ENCODE assay signal across 1 cellular context in the genomic region with DNA sequence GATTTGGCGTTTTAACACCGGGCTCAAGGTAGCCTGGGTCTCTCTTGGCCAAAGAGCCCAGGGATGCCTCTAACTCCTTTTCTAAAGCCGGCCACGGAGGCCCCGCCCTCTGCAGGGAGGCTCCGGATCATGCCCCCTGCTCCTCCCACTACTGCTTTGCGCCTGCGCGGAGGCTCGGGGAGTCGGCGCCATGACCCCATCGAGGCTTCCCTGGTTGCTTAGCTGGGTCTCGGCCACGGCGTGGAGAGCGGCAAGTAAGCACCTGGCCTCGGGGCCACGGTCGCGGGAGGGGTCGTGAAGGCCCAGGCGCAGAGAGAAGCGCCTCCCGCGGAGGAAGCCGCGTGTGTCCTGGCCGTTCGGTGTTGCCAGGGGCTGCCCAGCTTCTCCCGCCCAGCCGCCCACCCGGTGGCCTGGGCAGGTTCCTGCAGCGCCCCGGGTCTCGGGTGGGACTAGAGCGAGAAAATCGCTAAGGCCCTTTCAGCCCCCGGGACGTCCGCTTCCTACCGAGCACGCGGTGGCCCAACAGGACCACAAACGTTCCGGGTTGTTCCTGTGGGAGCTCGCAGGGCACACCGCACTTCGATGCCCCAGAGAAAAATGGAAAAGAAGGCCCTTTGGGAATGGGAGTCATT.
TF ChIP-seq lines count a peak whose summit lies in the region.

A gene (plus strand): TSS at position 180 of the 632 bp plus-strand sequence. CDS start 11 bp downstream, at position 191.

TF ChIP-seq in K562, 482 proteins besides CTCF, POLR2A, EP300 and RAD21 (continued from another document and continues in another):
- TF ChIP-seq, protein P1, sequence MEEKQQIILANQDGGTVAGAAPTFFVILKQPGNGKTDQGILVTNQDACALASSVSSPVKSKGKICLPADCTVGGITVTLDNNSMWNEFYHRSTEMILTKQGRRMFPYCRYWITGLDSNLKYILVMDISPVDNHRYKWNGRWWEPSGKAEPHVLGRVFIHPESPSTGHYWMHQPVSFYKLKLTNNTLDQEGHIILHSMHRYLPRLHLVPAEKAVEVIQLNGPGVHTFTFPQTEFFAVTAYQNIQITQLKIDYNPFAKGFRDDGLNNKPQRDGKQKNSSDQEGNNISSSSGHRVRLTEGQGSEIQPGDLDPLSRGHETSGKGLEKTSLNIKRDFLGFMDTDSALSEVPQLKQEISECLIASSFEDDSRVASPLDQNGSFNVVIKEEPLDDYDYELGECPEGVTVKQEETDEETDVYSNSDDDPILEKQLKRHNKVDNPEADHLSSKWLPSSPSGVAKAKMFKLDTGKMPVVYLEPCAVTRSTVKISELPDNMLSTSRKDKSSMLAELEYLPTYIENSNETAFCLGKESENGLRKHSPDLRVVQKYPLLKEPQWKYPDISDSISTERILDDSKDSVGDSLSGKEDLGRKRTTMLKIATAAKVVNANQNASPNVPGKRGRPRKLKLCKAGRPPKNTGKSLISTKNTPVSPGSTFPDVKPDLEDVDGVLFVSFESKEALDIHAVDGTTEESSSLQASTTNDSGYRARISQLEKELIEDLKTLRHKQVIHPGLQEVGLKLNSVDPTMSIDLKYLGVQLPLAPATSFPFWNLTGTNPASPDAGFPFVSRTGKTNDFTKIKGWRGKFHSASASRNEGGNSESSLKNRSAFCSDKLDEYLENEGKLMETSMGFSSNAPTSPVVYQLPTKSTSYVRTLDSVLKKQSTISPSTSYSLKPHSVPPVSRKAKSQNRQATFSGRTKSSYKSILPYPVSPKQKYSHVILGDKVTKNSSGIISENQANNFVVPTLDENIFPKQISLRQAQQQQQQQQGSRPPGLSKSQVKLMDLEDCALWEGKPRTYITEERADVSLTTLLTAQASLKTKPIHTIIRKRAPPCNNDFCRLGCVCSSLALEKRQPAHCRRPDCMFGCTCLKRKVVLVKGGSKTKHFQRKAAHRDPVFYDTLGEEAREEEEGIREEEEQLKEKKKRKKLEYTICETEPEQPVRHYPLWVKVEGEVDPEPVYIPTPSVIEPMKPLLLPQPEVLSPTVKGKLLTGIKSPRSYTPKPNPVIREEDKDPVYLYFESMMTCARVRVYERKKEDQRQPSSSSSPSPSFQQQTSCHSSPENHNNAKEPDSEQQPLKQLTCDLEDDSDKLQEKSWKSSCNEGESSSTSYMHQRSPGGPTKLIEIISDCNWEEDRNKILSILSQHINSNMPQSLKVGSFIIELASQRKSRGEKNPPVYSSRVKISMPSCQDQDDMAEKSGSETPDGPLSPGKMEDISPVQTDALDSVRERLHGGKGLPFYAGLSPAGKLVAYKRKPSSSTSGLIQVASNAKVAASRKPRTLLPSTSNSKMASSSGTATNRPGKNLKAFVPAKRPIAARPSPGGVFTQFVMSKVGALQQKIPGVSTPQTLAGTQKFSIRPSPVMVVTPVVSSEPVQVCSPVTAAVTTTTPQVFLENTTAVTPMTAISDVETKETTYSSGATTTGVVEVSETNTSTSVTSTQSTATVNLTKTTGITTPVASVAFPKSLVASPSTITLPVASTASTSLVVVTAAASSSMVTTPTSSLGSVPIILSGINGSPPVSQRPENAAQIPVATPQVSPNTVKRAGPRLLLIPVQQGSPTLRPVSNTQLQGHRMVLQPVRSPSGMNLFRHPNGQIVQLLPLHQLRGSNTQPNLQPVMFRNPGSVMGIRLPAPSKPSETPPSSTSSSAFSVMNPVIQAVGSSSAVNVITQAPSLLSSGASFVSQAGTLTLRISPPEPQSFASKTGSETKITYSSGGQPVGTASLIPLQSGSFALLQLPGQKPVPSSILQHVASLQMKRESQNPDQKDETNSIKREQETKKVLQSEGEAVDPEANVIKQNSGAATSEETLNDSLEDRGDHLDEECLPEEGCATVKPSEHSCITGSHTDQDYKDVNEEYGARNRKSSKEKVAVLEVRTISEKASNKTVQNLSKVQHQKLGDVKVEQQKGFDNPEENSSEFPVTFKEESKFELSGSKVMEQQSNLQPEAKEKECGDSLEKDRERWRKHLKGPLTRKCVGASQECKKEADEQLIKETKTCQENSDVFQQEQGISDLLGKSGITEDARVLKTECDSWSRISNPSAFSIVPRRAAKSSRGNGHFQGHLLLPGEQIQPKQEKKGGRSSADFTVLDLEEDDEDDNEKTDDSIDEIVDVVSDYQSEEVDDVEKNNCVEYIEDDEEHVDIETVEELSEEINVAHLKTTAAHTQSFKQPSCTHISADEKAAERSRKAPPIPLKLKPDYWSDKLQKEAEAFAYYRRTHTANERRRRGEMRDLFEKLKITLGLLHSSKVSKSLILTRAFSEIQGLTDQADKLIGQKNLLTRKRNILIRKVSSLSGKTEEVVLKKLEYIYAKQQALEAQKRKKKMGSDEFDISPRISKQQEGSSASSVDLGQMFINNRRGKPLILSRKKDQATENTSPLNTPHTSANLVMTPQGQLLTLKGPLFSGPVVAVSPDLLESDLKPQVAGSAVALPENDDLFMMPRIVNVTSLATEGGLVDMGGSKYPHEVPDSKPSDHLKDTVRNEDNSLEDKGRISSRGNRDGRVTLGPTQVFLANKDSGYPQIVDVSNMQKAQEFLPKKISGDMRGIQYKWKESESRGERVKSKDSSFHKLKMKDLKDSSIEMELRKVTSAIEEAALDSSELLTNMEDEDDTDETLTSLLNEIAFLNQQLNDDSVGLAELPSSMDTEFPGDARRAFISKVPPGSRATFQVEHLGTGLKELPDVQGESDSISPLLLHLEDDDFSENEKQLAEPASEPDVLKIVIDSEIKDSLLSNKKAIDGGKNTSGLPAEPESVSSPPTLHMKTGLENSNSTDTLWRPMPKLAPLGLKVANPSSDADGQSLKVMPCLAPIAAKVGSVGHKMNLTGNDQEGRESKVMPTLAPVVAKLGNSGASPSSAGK (IDR thresholded peaks at IDR 0.05) = peak; percentile 87
- TF ChIP-seq PHB (CRISPR knock-in tag; IDR thresholded peaks at IDR 0.05) = 0 out of 2 replicates have a peak, but pooled peaks have one; percentile 20
- TF ChIP-seq ZNF253 (CRISPR knock-in tag; conservative IDR thresholded peaks at IDR 0.05) = no peak
- TF ChIP-seq, protein P2, sequence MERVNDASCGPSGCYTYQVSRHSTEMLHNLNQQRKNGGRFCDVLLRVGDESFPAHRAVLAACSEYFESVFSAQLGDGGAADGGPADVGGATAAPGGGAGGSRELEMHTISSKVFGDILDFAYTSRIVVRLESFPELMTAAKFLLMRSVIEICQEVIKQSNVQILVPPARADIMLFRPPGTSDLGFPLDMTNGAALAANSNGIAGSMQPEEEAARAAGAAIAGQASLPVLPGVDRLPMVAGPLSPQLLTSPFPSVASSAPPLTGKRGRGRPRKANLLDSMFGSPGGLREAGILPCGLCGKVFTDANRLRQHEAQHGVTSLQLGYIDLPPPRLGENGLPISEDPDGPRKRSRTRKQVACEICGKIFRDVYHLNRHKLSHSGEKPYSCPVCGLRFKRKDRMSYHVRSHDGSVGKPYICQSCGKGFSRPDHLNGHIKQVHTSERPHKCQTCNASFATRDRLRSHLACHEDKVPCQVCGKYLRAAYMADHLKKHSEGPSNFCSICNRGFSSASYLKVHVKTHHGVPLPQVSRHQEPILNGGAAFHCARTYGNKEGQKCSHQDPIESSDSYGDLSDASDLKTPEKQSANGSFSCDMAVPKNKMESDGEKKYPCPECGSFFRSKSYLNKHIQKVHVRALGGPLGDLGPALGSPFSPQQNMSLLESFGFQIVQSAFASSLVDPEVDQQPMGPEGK (CRISPR knock-in tag; IDR thresholded peaks at IDR 0.05; ENCODE audit: borderline replicate concordance) = no peak
- TF ChIP-seq SMAD3 (CRISPR knock-in tag; conservative IDR thresholded peaks at IDR 0.05) = no peak
- TF ChIP-seq PYGO2 (tag; IDR thresholded peaks at IDR 0.05) = no peak
- TF ChIP-seq NONO (IDR thresholded peaks at IDR 0.05; ENCODE audit: low read depth in 2 of 2, low read length in 1 of 2) = peak in 1 of 2 experiments; percentile 59; a peak in 1 of 4 replicates
- TF ChIP-seq ZNF551 (CRISPR knock-in tag; IDR thresholded peaks at IDR 0.05) = no peak
- TF ChIP-seq FOXA3 (CRISPR knock-in tag; conservative IDR thresholded peaks at IDR 0.05 in 1 of 2, IDR thresholded peaks at IDR 0.05 in 1 of 2) = no peak
- TF ChIP-seq MTA2 (IDR thresholded peaks at IDR 0.05; ENCODE audit: low read depth) = no peak
- no peak for TF ChIP-seq MYBL2 (IDR thresholded peaks at IDR 0.05; ENCODE audit: low read depth)
- TF ChIP-seq MYBL2 (CRISPR knock-in tag; IDR thresholded peaks at IDR 0.05; ENCODE audit: borderline replicate concordance) = no peak
- TF ChIP-seq LARP7 (IDR thresholded peaks at IDR 0.05) = no peak
- TF ChIP-seq, protein P3, sequence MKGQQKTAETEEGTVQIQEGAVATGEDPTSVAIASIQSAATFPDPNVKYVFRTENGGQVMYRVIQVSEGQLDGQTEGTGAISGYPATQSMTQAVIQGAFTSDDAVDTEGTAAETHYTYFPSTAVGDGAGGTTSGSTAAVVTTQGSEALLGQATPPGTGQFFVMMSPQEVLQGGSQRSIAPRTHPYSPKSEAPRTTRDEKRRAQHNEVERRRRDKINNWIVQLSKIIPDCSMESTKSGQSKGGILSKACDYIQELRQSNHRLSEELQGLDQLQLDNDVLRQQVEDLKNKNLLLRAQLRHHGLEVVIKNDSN (CRISPR knock-in tag; IDR thresholded peaks at IDR 0.05) = no peak
- TF ChIP-seq RB1 (IDR thresholded peaks at IDR 0.05; ENCODE audit: low read depth) = peak; percentile 72; the same call in 1 of the 2 replicates
- no peak for TF ChIP-seq YBX1 (IDR thresholded peaks at IDR 0.05)
- TF ChIP-seq, protein P4, sequence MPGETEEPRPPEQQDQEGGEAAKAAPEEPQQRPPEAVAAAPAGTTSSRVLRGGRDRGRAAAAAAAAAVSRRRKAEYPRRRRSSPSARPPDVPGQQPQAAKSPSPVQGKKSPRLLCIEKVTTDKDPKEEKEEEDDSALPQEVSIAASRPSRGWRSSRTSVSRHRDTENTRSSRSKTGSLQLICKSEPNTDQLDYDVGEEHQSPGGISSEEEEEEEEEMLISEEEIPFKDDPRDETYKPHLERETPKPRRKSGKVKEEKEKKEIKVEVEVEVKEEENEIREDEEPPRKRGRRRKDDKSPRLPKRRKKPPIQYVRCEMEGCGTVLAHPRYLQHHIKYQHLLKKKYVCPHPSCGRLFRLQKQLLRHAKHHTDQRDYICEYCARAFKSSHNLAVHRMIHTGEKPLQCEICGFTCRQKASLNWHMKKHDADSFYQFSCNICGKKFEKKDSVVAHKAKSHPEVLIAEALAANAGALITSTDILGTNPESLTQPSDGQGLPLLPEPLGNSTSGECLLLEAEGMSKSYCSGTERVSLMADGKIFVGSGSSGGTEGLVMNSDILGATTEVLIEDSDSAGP (CRISPR knock-in tag; IDR thresholded peaks at IDR 0.05) = no peak
- TF ChIP-seq, protein P5, sequence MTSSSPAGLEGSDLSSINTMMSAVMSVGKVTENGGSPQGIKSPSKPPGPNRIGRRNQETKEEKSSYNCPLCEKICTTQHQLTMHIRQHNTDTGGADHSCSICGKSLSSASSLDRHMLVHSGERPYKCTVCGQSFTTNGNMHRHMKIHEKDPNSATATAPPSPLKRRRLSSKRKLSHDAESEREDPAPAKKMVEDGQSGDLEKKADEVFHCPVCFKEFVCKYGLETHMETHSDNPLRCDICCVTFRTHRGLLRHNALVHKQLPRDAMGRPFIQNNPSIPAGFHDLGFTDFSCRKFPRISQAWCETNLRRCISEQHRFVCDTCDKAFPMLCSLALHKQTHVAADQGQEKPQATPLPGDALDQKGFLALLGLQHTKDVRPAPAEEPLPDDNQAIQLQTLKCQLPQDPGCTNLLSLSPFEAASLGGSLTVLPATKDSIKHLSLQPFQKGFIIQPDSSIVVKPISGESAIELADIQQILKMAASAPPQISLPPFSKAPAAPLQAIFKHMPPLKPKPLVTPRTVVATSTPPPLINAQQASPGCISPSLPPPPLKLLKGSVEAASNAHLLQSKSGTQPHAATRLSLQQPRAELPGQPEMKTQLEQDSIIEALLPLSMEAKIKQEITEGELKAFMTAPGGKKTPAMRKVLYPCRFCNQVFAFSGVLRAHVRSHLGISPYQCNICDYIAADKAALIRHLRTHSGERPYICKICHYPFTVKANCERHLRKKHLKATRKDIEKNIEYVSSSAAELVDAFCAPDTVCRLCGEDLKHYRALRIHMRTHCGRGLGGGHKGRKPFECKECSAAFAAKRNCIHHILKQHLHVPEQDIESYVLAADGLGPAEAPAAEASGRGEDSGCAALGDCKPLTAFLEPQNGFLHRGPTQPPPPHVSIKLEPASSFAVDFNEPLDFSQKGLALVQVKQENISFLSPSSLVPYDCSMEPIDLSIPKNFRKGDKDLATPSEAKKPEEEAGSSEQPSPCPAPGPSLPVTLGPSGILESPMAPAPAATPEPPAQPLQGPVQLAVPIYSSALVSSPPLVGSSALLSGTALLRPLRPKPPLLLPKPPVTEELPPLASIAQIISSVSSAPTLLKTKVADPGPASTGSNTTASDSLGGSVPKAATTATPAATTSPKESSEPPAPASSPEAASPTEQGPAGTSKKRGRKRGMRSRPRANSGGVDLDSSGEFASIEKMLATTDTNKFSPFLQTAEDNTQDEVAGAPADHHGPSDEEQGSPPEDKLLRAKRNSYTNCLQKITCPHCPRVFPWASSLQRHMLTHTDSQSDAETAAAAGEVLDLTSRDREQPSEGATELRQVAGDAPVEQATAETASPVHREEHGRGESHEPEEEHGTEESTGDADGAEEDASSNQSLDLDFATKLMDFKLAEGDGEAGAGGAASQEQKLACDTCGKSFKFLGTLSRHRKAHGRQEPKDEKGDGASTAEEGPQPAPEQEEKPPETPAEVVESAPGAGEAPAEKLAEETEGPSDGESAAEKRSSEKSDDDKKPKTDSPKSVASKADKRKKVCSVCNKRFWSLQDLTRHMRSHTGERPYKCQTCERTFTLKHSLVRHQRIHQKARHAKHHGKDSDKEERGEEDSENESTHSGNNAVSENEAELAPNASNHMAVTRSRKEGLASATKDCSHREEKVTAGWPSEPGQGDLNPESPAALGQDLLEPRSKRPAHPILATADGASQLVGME (CRISPR knock-in tag; IDR thresholded peaks at IDR 0.05) = no peak
- TF ChIP-seq HOXB6 (CRISPR knock-in tag; IDR thresholded peaks at IDR 0.05; ENCODE audit: borderline replicate concordance) = no peak
- TF ChIP-seq RHOXF2B (CRISPR knock-in tag; conservative IDR thresholded peaks at IDR 0.05) = no peak
- TF ChIP-seq, protein P6, sequence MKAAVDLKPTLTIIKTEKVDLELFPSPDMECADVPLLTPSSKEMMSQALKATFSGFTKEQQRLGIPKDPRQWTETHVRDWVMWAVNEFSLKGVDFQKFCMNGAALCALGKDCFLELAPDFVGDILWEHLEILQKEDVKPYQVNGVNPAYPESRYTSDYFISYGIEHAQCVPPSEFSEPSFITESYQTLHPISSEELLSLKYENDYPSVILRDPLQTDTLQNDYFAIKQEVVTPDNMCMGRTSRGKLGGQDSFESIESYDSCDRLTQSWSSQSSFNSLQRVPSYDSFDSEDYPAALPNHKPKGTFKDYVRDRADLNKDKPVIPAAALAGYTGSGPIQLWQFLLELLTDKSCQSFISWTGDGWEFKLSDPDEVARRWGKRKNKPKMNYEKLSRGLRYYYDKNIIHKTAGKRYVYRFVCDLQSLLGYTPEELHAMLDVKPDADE (conservative IDR thresholded peaks at IDR 0.05; ENCODE audit: control insufficient read depth, low read depth, low read length) = 0 out of 2 replicates have a peak, but pooled peaks have one; percentile 53
- peak; percentile 28 for TF ChIP-seq SMAD1 (IDR thresholded peaks at IDR 0.05; ENCODE audit: low read depth, low read length, partially characterized antibody)
- TF ChIP-seq PTRF (tag; IDR thresholded peaks at IDR 0.05) = no peak
- TF ChIP-seq KDM1A (IDR thresholded peaks at IDR 0.05) = no peak
- TF ChIP-seq DMBX1 (CRISPR knock-in tag; IDR thresholded peaks at IDR 0.05; ENCODE audit: borderline replicate concordance) = no peak
- TF ChIP-seq ZC3H4 (CRISPR knock-in tag; IDR thresholded peaks at IDR 0.05; ENCODE audit: borderline replicate concordance) = no peak
- no peak for TF ChIP-seq CHD2 (IDR thresholded peaks at IDR 0.05; ENCODE audit: low read depth, low read length)
- no peak for TF ChIP-seq GATAD2B (IDR thresholded peaks at IDR 0.05; ENCODE audit: borderline replicate concordance)
- no peak for TF ChIP-seq DNMT1 (IDR thresholded peaks at IDR 0.05)
- 0 out of 4 replicates have a peak, but pooled peaks of 1 of the 2 experiments have one; percentile 38 for TF ChIP-seq HDAC1 (IDR thresholded peaks at IDR 0.05)
- peak; percentile 83; the same call in 1 of the 2 replicates for TF ChIP-seq CBX1 (IDR thresholded peaks at IDR 0.05; ENCODE audit: low read depth)
- TF ChIP-seq, protein P7, sequence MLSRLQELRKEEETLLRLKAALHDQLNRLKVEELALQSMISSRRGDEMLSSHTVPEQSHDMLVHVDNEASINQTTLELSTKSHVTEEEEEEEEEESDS (CRISPR knock-in tag; IDR thresholded peaks at IDR 0.05) = no peak
